ENCODE assay signal across 13 cellular contexts in the genomic region with DNA sequence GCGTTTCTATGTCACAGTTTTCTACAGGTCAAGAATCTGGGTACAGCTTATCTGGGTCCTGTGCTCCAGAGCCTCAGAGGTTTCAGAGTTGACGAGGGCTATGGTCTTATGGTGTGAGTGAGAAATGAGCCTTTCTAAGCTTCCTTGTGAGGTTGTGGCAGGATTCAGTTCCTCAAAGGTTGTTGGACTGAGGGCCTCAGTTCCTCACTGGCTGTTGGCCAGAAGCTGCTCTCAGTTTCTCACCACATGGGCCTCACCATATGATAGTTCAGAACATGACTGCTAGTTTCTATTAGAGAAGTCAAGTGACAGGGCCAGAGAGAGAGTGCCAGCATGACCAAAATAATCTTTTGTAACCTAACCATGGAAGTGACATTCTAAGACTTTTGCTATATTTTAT.
DNase-seq lines count a peak whose midpoint lies in the region; ATAC-seq, FAIRE-seq and TF ChIP-seq lines count a peak whose summit lies in the region.
"Had no signal": no experiment of that assay in that cellular context is flagged by ENCODE, and none has a peak within 500 bp of the region (broad histone marks: within the 10 kb centered on the region; RNA-seq: fewer than 3 reads in every experiment).

No MANE protein-coding gene starts in this region.

- peak; percentile 20 for DNase-seq in SIG-M5 (lab: John Stamatoyannopoulos, UW)
- DNase-seq in HTR-8/SVneo (ENCODE audit: insufficient read length, low spot score): no peak
- DNase-seq in DMS79 (lab: John Stamatoyannopoulos, UW): no peak
- no peak for DNase-seq in tibial artery
- DNase-seq in T-helper 2 cell: no peak
- DNase-seq: activated naive CD8-positive, alpha-beta T cell treated with anti-CD3 and anti-CD28 coated beads for 36 hours; effector CD8-positive, alpha-beta T cell; hippocampal formation; spleen had no signal

- no peak for TF ChIP-seq CTCF in tibial artery (IDR thresholded peaks at IDR 0.05)

- H3K27me3 ChIP-seq in tibial artery: no peaks in the 10 kb centered on the region
- H3K27me3 ChIP-seq: spleen had no signal

- H3K27ac ChIP-seq in tibial artery: no peak overlapping the region
- H3K27ac ChIP-seq: C4-2B had no signal

- FAIRE-seq in HTR-8/SVneo (lab: Jason Lieb, UNC): no peak

- H3K4me3 ChIP-seq in tibial artery: no peak overlapping the region
- H3K4me3 ChIP-seq: spleen had no signal

- ATAC-seq in GM18868 (IDR thresholded peaks at IDR 0.05; ENCODE audit: unreplicated experiment) (peak; percentile 95), GM21619 (IDR thresholded peaks at IDR 0.05; ENCODE audit: unreplicated experiment) (peak; percentile 96), HG03159 (IDR thresholded peaks at IDR 0.05; ENCODE audit: unreplicated experiment) (peak; percentile 98)

- intact Hi-C loops in tibial artery (cut with DNase I; ENCODE audit: low total_unique reads): no loop called here

- no peaks in the 10 kb centered on the region for H3K36me3 ChIP-seq in tibial artery
- H3K36me3 ChIP-seq: spleen had no signal

- H3K4me1 ChIP-seq in tibial artery: no peaks in the 10 kb centered on the region
- H3K4me1 ChIP-seq: spleen had no signal

- H3K9me3 ChIP-seq in tibial artery: peaks cover 0 to 3% (median 1%) of the 10 kb centered on the region in 3 donors
